ENCODE assay signal across 10 cellular contexts in the genomic region with DNA sequence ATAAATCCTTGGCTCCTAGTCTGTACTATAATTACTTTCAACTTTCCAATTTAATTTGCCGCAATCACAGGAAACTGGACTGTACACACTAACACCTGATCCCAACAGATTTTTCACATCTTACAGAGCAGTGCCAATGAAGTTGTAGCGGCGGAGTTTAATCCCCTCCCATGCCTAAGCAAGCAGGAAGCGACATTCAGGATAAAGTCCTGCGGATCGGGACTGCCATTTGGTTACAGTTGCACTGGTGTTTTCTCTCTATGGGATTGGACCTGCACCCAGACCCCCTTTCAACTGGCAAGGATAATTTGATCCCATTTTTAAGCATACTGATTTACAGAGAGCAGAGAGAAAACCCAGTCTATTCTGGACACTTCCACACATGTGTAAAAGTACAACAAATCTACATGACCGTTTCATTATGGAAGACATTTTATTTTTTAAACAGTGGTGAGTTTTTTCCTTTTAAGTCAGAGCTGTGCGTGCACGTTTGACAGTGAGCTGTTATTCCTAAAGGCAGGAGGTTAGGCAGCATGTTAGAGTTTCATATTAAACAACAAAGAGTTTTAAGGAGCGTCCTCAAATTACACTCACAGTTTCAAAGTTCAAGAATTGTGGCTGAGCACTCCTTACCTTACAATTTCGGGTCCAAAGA.
A peak's percentile ranks its signal among the peaks of the same experiment; 100 is the strongest.
DNase-seq lines count a peak whose midpoint lies in the region; ATAC-seq, FAIRE-seq and TF ChIP-seq lines count a peak whose summit lies in the region.
"Had no signal": no experiment of that assay in that cellular context is flagged by ENCODE, and none has a peak within 500 bp of the region (broad histone marks: within the 10 kb centered on the region; RNA-seq: fewer than 3 reads in every experiment).

No MANE protein-coding gene starts in this region.

- H3K9ac ChIP-seq in kidney (ENCODE audit: low read length in 2 of 2) (peak overlapping the region; percentile 33 to 57), stomach smooth muscle (ENCODE audit: low read length in 2 of 2) (peak overlapping the region; percentile 42 to 44)
- H3K9ac ChIP-seq: BLaER1 had no signal

- peak overlapping the region; percentile 55 for H3K4me3 Mint-ChIP-seq in activated T-helper 17 cell treated with anti-CD3 and anti-CD28 coated beads, Interleukin-2, amount 50 U/mL, for 72 hours
- H3K4me3 Mint-ChIP-seq in endothelial cell (ENCODE audit: unreplicated experiment): no peak overlapping the region
- H3K4me3 Mint-ChIP-seq: naive B cell had no signal

- FAIRE-seq in kidney (lab: Jason Lieb, UNC): no peak

- DNase-seq in NCI-H1417 (lab: John Stamatoyannopoulos, UW) (peak in 2 of 3 experiments; percentile 34 to 51), NCI-H1417 treated with DMSO at 0.1 percent for 48 hours (lab: John Stamatoyannopoulos, UW) (no peak), kidney (no peak), endothelial cell (ENCODE audit: low spot score) (no peak), SIG-M5 treated with dmso at 0.1 percent for 504 hours (lab: John Stamatoyannopoulos, UW; ENCODE audit: unreplicated experiment) (no peak), kidney glomerular epithelial cell (lab: John Stamatoyannopoulos, UW) (no peak)
- DNase-seq: naive B cell had no signal

- peak overlapping the region; percentile 11 for H3K27ac Mint-ChIP-seq in activated T-helper 17 cell treated with anti-CD3 and anti-CD28 coated beads, Interleukin-2, amount 50 U/mL, for 72 hours
- H3K27ac Mint-ChIP-seq in endothelial cell (ENCODE audit: unreplicated experiment): no peak overlapping the region
- H3K27ac Mint-ChIP-seq: naive B cell had no signal

- intact Hi-C loops in kidney (cut with DNase I): no loop called here

- H3K9me3 ChIP-seq in kidney (ENCODE audit: control insufficient read depth in 1 of 2, low read length in 2 of 2): no peaks in the 10 kb centered on the region
- H3K9me3 ChIP-seq in stomach smooth muscle (ENCODE audit: control insufficient read depth in 2 of 2, low read length in 2 of 2): no peaks in the 10 kb centered on the region
- H3K9me3 ChIP-seq: BLaER1 had no signal

- H3K4me1 Mint-ChIP-seq in activated T-helper 17 cell treated with anti-CD3 and anti-CD28 coated beads, Interleukin-2, amount 50 U/mL, for 72 hours: peaks cover 11% of the 10 kb centered on the region
- H3K4me1 Mint-ChIP-seq in endothelial cell (ENCODE audit: unreplicated experiment): peaks cover 11% of the 10 kb centered on the region

- ATAC-seq in activated T-helper 17 cell treated with anti-CD3 and anti-CD28 coated beads, Interleukin-2, amount 50 U/mL, for 72 hours (replicated peaks): no peak

- H3K4me1 ChIP-seq in kidney (ENCODE audit: control insufficient read depth in 1 of 2, insufficient read depth in 1 of 2, low read depth in 1 of 2, low read length in 2 of 2) (no peaks in the 10 kb centered on the region), stomach smooth muscle (ENCODE audit: control insufficient read depth, insufficient read depth, low read length) (no peaks in the 10 kb centered on the region)
- H3K4me1 ChIP-seq: BLaER1 had no signal

- no peaks in the 10 kb centered on the region for H3K27me3 ChIP-seq in stomach smooth muscle (ENCODE audit: control insufficient read depth in 1 of 2, insufficient read depth in 2 of 2, low read length in 2 of 2)
- H3K27me3 ChIP-seq: BLaER1 had no signal

- H3K27me3 Mint-ChIP-seq in activated T-helper 17 cell treated with anti-CD3 and anti-CD28 coated beads, Interleukin-2, amount 50 U/mL, for 72 hours: no peaks in the 10 kb centered on the region
- H3K27me3 Mint-ChIP-seq in endothelial cell (ENCODE audit: unreplicated experiment): peaks cover 3% of the 10 kb centered on the region

- H3K4me3 ChIP-seq in kidney (ENCODE audit: low read length in 2 of 2) (peak overlapping the region; percentile 75 to 88), stomach smooth muscle (ENCODE audit: low read length in 2 of 2) (peak overlapping the region; percentile 77 to 81)
- H3K4me3 ChIP-seq: BLaER1 had no signal

- H3K36me3 ChIP-seq in kidney (ENCODE audit: control insufficient read depth in 1 of 2, insufficient read depth in 2 of 2, low read length in 2 of 2): no peaks in the 10 kb centered on the region
- no peaks in the 10 kb centered on the region for H3K36me3 ChIP-seq in stomach smooth muscle (ENCODE audit: control insufficient read depth in 2 of 2, insufficient read depth in 2 of 2, low read length in 2 of 2)
- H3K36me3 ChIP-seq: BLaER1 had no signal

- H3K9me3 Mint-ChIP-seq in activated T-helper 17 cell treated with anti-CD3 and anti-CD28 coated beads, Interleukin-2, amount 50 U/mL, for 72 hours: no peaks in the 10 kb centered on the region
- no peaks in the 10 kb centered on the region for H3K9me3 Mint-ChIP-seq in endothelial cell (ENCODE audit: unreplicated experiment)

- peaks cover 11% of the 10 kb centered on the region for H3K36me3 Mint-ChIP-seq in activated T-helper 17 cell treated with anti-CD3 and anti-CD28 coated beads, Interleukin-2, amount 50 U/mL, for 72 hours (ENCODE audit: low read depth)
- peaks cover 2% of the 10 kb centered on the region for H3K36me3 Mint-ChIP-seq in endothelial cell (ENCODE audit: low read depth, unreplicated experiment)

- H3K27ac ChIP-seq in kidney (ENCODE audit: low read depth in 2 of 2, low read length in 2 of 2): no peak overlapping the region
- no peak overlapping the region for H3K27ac ChIP-seq in stomach smooth muscle (ENCODE audit: low read length)
- H3K27ac ChIP-seq: BLaER1 had no signal

- no peak for TF ChIP-seq CTCF in kidney (IDR thresholded peaks at IDR 0.05; ENCODE audit: borderline replicate concordance, extremely low read depth, insufficient read depth)
- TF ChIP-seq CTCF in endothelial cell (IDR thresholded peaks at IDR 0.05; ENCODE audit: unreplicated experiment): no peak

Comparison
In these comparisons a context has a peak if more than half of its experiments do, and no peak if none do; other contexts are left out.
1. DNase-seq: peak in NCI-H1417 (2 of 3); none in NCI-H1417 treated with DMSO at 0.1 percent for 48 hours (single experiment), kidney (single experiment), endothelial cell (single experiment), SIG-M5 treated with dmso at 0.1 percent for 504 hours (single experiment) and kidney glomerular epithelial cell (single experiment).